Comparison of ENCODE assay signal across 8 cellular contexts in the genomic region with DNA sequence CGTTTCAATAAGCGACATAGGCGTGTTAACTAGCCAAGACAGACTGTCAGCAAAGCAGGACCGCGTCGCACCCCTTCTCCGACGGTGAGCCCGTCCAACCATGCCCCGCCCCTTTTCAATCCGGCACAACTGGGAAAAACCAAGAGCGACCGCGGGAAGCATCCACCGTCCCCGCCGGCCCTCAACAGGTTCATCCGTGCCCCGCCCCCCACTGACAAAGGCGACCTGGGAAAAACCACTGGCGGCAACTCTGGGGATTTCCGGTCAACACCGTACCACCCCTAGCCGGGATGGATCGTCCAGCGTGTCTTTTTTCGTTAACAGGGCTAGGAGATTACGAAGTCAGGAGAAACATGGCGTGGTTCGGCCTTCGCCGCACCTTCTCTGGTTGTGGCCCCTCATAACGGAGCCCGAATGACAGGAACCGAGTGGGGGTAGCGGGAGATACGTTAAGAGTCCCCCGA. TPM values are rescaled to one million over a fixed set of nuclear protein-coding genes. Genes with fewer than 3 reads are reported as not detected.
DNase-seq lines count a peak whose midpoint lies in the region; ATAC-seq, FAIRE-seq and TF ChIP-seq lines count a peak whose summit lies in the region.

No MANE protein-coding gene starts in this region.

- POLR2A ChIA-PET in SK-N-SH (lab: Yijun Ruan, JAX), result interaction anchor here (0.8 to 1.3 kb wide), 3 partner anchors 61 to 299 kb away, joined by 3 to 4 read pairs (median 4); a partner anchor contains a TSS

- H3K27me3 ChIP-seq in HAP-1 (ENCODE audit: low read depth) (no peaks in the 10 kb centered on the region), SK-N-SH (ENCODE audit: insufficient read depth) (no peaks in the 10 kb centered on the region), heart right ventricle (no peaks in the 10 kb centered on the region), pancreas (no peaks in the 10 kb centered on the region)

- H3K4me1 ChIP-seq in HAP-1 (peaks cover 10% of the 10 kb centered on the region), SK-N-SH (ENCODE audit: control insufficient read depth in 1 of 2, insufficient read depth in 2 of 2, low read depth in 1 of 2, low read length in 1 of 2) (peaks cover 0 to 4% of the 10 kb centered on the region in 2 experiments; a peak in 1 of 4 replicates), heart right ventricle (peaks cover 0 to 24% (median 5%) of the 10 kb centered on the region in 9 donors), pancreas (peaks cover 0 to 3% (median 0%) of the 10 kb centered on the region in 3 donors)

- no peak for TF ChIP-seq CTCF in NB4 (IDR thresholded peaks at IDR 0.05; ENCODE audit: low read depth, low read length)
- no peak for TF ChIP-seq CTCF in SK-N-SH (IDR thresholded peaks at IDR 0.05)
- no peak for TF ChIP-seq CTCF in heart right ventricle (IDR thresholded peaks at IDR 0.05)
- TF ChIP-seq CTCF in pancreas (IDR thresholded peaks at IDR 0.05), result no peak

- peak overlapping the region; percentile 90 for H3K27ac ChIP-seq in SK-N-SH (ENCODE audit: low read depth in 2 of 2, low read length in 1 of 2)
- H3K27ac ChIP-seq in heart right ventricle, result peak overlapping the region; percentile 87 to 97 (median 94)
- peak overlapping the region; percentile 83 to 91 (median 89) for H3K27ac ChIP-seq in pancreas

- intact Hi-C loops in heart right ventricle (cut with DNase I) (loop anchor here in 2 of 10 donors (5.0 to 10.0 kb wide), 2 partner anchors 95 to 252 kb away; a partner anchor contains a TSS), pancreas (cut with DNase I) (no loop called here)

- TF ChIP-seq EP300 in SK-N-SH (IDR thresholded peaks at IDR 0.05; ENCODE audit: borderline replicate concordance in 1 of 2, low read depth in 1 of 2, low read length in 1 of 2), result no peak

- H3K9me3 ChIP-seq in HAP-1 (no peaks in the 10 kb centered on the region), SK-N-SH (no peaks in the 10 kb centered on the region), heart right ventricle (peaks cover 0 to 17% (median 0%) of the 10 kb centered on the region in 11 donors), pancreas (no peaks in the 10 kb centered on the region)

- no peaks in the 10 kb centered on the region for H3K9me2 ChIP-seq in SK-N-SH

- H3K4me3 ChIP-seq in HAP-1 (peak overlapping the region; percentile 73), NB4 (ENCODE audit: low read depth, low read length) (peak overlapping the region; percentile 66), SK-N-SH (ENCODE audit: low read depth in 2 of 2, low read length in 1 of 2) (peak overlapping the region; percentile 65 to 74), heart right ventricle (peak overlapping the region; percentile 56 to 85 (median 74)), pancreas (peak overlapping the region; percentile 40 to 57 (median 47))

- H3K4me2 ChIP-seq in SK-N-SH, result peak overlapping the region; percentile 85

- no peak for TF ChIP-seq RAD21 in SK-N-SH (IDR thresholded peaks at IDR 0.05; ENCODE audit: low read length)

- CTCF ChIA-PET in SK-N-SH (lab: Yijun Ruan, JAX), result interaction anchor here (0.7 to 1.7 kb wide), 4 partner anchors 14 to 266 kb away, joined by 3 to 8 read pairs (median 4); a partner anchor contains a TSS

- peaks cover 25% of the 10 kb centered on the region for H3K79me2 ChIP-seq in SK-N-SH (ENCODE audit: insufficient read depth)

- peak; percentile 56 to 80 (median 74) for ATAC-seq in heart right ventricle
- ATAC-seq in pancreas, result peak; percentile 68 to 82 (median 71)
- no peak for ATAC-seq in GM18873 (IDR thresholded peaks at IDR 0.05; ENCODE audit: low FRiP score, unreplicated experiment)

- H4K20me1 ChIP-seq in SK-N-SH (ENCODE audit: insufficient read depth), result peaks cover 4% of the 10 kb centered on the region; the same call in 1 of the 2 replicates

- in situ Hi-C loops in HAP-1 (cut with MboI; ENCODE audit: low sequenced_read_pairs), result loop anchor here (5.0 kb wide), 1 partner anchor 270 kb away; no protein-coding TSS in a partner anchor

- DNase-seq in DMS 273 (lab: John Stamatoyannopoulos, UW; ENCODE audit: unreplicated experiment) (peak; percentile 87), HAP-1 (ENCODE audit: low spot score in 2 of 2) (peak; percentile 89 to 98), NB4 (ENCODE audit: low read depth) (peak; percentile 87), SK-N-SH (peak; percentile 78), amygdala (lab: John Stamatoyannopoulos, UW) (peak in 52 of 56 donors; percentile 0 to 75 (median 45)), heart right ventricle (peak; percentile 66 to 77), pancreas (peak; percentile 69 to 88 (median 80))

- peaks cover 49% of the 10 kb centered on the region for H3K36me3 ChIP-seq in HAP-1 (replicated peaks)
- H3K36me3 ChIP-seq in SK-N-SH (replicated peaks in 1 of 2; ENCODE audit: control insufficient read depth in 1 of 2, insufficient read depth in 2 of 2, low read length in 1 of 2), result peaks cover 0 to 7% of the 10 kb centered on the region in 2 experiments
- H3K36me3 ChIP-seq in heart right ventricle, result peaks cover 0 to 51% (median 0%) of the 10 kb centered on the region in 9 donors
- no peaks in the 10 kb centered on the region for H3K36me3 ChIP-seq in pancreas

- peak overlapping the region; percentile 83 for H3K9ac ChIP-seq in SK-N-SH

- WGBS in SK-N-SH (ENCODE audit: low lambda C conversion rate), result 38% methylated on average over 25 of the region's 38 CpGs
- 0% methylated on average over 29 to 38 of the region's 38 CpGs for WGBS in heart right ventricle, 2 donors
- 1 to 28% methylated on average over 38 of the region's 38 CpGs for whole genome bisulfite sequencing in pancreas, 2 donors

- no peak for FAIRE-seq in pancreas (lab: Jason Lieb, UNC)

- H3F3A ChIP-seq in SK-N-SH (replicated peaks; ENCODE audit: insufficient read depth), result no peaks in the 10 kb centered on the region

- no peak overlapping the region for H2AFZ ChIP-seq in SK-N-SH (ENCODE audit: low read depth)

- TF ChIP-seq POLR2A in NB4 (IDR thresholded peaks at IDR 0.05; ENCODE audit: extremely low read depth, insufficient read length), result no peak

TF ChIP-seq in SK-N-SH, 30 proteins besides CTCF, POLR2A, EP300 and RAD21:
- TF ChIP-seq MXI1 (IDR thresholded peaks at IDR 0.05; ENCODE audit: low read depth, low read length) (peak; percentile 43), YY1 (IDR thresholded peaks at IDR 0.05; ENCODE audit: low read depth) (no peak)

RNA-seq across cellular contexts. Expression of a gene that starts 0.4 kb away (rescaled TPM):
- polyA plus RNA-seq in SK-N-SH (2012; rRNA removed) (81.0 and 87.0 TPM in 2 replicates), heart right ventricle (100 to 1,000 TPM in 1 of 2 donors, 10 to 100 TPM in 1; 75.1 to 100 TPM), pancreas (10 to 100 TPM; 29.8 to 48.9 TPM)
- polyA plus RNA-seq in SK-N-SH (2012; cell fraction: cytosol; rRNA removed), result 43.9 and 59.3 TPM in 2 replicates
- polyA plus RNA-seq in SK-N-SH (2012; cell fraction: nucleus; rRNA removed), result 59.3 and 62.7 TPM in 2 replicates
- total RNA-seq in heart right ventricle (10 to 100 TPM; 58.3 to 73.4 (median 64.7) TPM), pancreas (10 to 100 TPM; 15.7 to 26.0 (median 19.5) TPM)

RNA-seq across cellular contexts. Expression of a gene that starts 0.5 kb away (rescaled TPM):
- polyA plus RNA-seq in SK-N-SH (2012; rRNA removed) (67.2 and 113 TPM in 2 replicates), heart right ventricle (100 to 1,000 TPM in 1 of 2 donors, 10 to 100 TPM in 1; 99.8 to 127 TPM), pancreas (100 to 1,000 TPM; 108 to 112 TPM)
- polyA plus RNA-seq in SK-N-SH (2012; cell fraction: cytosol; rRNA removed), result 68.1 and 75.0 TPM in 2 replicates
- 175 and 179 TPM in 2 replicates for polyA plus RNA-seq in SK-N-SH (2012; cell fraction: nucleus; rRNA removed)
- total RNA-seq in heart right ventricle (10 to 100 TPM; 41.2 to 75.5 (median 52.8) TPM), pancreas (10 to 100 TPM; 36.4 to 66.5 (median 49.3) TPM)

RNA-seq across cellular contexts. Expression of a gene that starts 14.3 kb away (rescaled TPM):
- 71.3 and 79.3 TPM in 2 replicates for polyA plus RNA-seq in SK-N-SH (2012; rRNA removed)
- polyA plus RNA-seq in SK-N-SH (2012; cell fraction: cytosol; rRNA removed), result 44.0 and 51.9 TPM in 2 replicates
- polyA plus RNA-seq in SK-N-SH (2012; cell fraction: nucleus; rRNA removed), result 59.9 and 70.5 TPM in 2 replicates
- 10 to 100 TPM in 8 of 10 donors, 1 to 10 TPM in 2; 9.0 to 18.2 (median 12.4) TPM for total RNA-seq in heart right ventricle
- polyA plus RNA-seq in heart right ventricle, result 10 to 100 TPM in 1 of 2 donors, 1 to 10 TPM in 1; 6.4 to 27.7 TPM
- 10 to 100 TPM in 5 of 6 donors, 1 to 10 TPM in 1; 9.9 to 20.6 (median 14.6) TPM for total RNA-seq in pancreas
- 10 to 100 TPM in 1 of 2 donors, 1 to 10 TPM in 1; 7.1 to 16.0 TPM for polyA plus RNA-seq in pancreas

RNA-seq across cellular contexts. Expression of a gene that starts 21.6 kb away (rescaled TPM):
- polyA plus RNA-seq in SK-N-SH (2012; rRNA removed) (12.3 and 14.5 TPM in 2 replicates), heart right ventricle (1 to 10 TPM; 1.8 to 3.9 TPM), pancreas (1 to 10 TPM; 2.8 to 8.2 TPM)
- polyA plus RNA-seq in SK-N-SH (2012; cell fraction: cytosol; rRNA removed), result 8.6 and 9.4 TPM in 2 replicates
- 25.4 and 34.3 TPM in 2 replicates for polyA plus RNA-seq in SK-N-SH (2012; cell fraction: nucleus; rRNA removed)
- total RNA-seq in heart right ventricle (10 to 100 TPM in 1 of 10 donors, 1 to 10 TPM in 9; 2.0 to 14.0 (median 3.3) TPM), pancreas (1 to 10 TPM; 1.3 to 8.6 (median 2.4) TPM)
